In the genomic region with DNA sequence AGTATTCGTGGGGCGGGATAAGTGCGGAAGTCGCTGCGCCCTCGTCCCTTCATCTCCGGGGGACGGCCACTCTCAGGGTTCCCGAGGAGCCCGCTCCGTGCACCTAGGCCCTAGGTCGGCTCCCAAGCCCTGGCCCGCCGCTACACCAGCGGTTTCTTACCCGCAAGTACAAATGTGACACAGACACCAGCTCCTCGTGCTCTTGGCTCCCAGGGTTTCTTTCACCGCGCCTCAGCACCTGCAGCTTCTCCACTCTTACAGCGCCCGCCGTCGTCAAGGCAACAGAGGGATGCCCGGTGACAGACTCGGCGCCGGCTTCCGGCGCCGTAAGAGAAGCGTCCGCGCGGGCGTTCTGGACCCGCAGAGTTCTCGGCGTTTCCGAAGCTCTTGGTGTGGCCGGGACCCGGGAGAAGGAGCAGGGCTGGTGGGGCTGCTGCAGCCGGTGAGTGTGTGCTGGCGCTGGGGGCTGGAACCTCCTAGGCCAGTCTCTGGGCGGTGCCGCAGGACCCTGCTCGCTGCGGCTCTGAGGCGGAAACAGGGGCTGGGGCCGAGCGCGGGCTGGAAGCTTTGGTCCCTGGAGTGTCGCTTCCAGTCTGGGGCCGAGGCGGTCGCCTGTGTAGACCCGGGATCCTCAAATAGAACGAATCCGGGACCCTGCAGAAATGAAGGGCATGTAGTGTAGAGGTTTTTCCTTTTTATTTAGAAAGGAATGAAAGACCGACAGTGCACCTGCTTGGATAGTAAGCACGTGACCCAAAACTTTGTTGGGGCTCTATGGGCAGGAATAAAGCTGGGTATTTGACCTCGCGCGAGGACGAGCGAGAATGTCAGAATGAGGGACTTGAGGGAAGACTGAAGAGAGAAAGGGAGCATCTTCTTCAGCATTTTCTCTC, we compare ENCODE assay signal across 8 cellular contexts.
DNase-seq lines count a peak whose midpoint lies in the region; ATAC-seq lines count a peak whose summit lies in the region.

No MANE protein-coding gene starts in this region.

- peaks cover 0 to 12% (median 6%) of the 10 kb centered on the region in 11 donors for H3K9me3 Mint-ChIP-seq in naive thymus-derived CD4-positive, alpha-beta T cell
- H3K9me3 Mint-ChIP-seq in stimulated activated naive CD8-positive, alpha-beta T cell treated with anti-CD3 and anti-CD28 coated beads, Interleukin-15, amount 100 ng/mL, for 72 hours, result no peaks in the 10 kb centered on the region

- CTCF ChIA-PET in naive thymus-derived CD4-positive, alpha-beta T cell (lab: Charles Lee), result no interaction called here

- ATAC-seq in naive thymus-derived CD4-positive, alpha-beta T cell, result peak; percentile 45
- ATAC-seq in stimulated activated naive CD8-positive, alpha-beta T cell treated with anti-CD3 and anti-CD28 coated beads, Interleukin-15, amount 100 ng/mL, for 72 hours, result peak; percentile 96

- no peaks in the 10 kb centered on the region for H3K36me3 ChIP-seq in HAP-1 (replicated peaks)
- no peaks in the 10 kb centered on the region for H3K36me3 ChIP-seq in esophagus (ENCODE audit: control insufficient read depth in 2 of 2, insufficient read depth in 2 of 2, low read length in 1 of 2)
- no peaks in the 10 kb centered on the region for H3K36me3 ChIP-seq in naive thymus-derived CD4-positive, alpha-beta T cell (ENCODE audit: control insufficient read depth in 2 of 3, insufficient read depth in 3 of 3, low read length in 3 of 3)

- H3K27me3 ChIP-seq in HAP-1 (ENCODE audit: low read depth) (peaks cover 7% of the 10 kb centered on the region), esophagus (ENCODE audit: control insufficient read depth in 1 of 2, insufficient read depth in 2 of 2, low read length in 2 of 2) (no peaks in the 10 kb centered on the region)
- H3K27me3 ChIP-seq in naive thymus-derived CD4-positive, alpha-beta T cell (ENCODE audit: control insufficient read depth in 2 of 2, insufficient read depth in 2 of 2, low read length in 2 of 2), result peaks cover 0 to 4% of the 10 kb centered on the region in 2 donors

- peak overlapping the region in 1 of 9 donors; percentile 20 for H3K27ac Mint-ChIP-seq in naive thymus-derived CD4-positive, alpha-beta T cell
- H3K27ac Mint-ChIP-seq in stimulated activated naive CD8-positive, alpha-beta T cell treated with anti-CD3 and anti-CD28 coated beads, Interleukin-15, amount 100 ng/mL, for 72 hours, result no peak overlapping the region

- DNase-seq in EH (ENCODE audit: low read depth) (peak; percentile 17), HAP-1 (ENCODE audit: low spot score in 2 of 2) (peak; percentile 66 to 91), NCI-H2081 (lab: John Stamatoyannopoulos, UW) (peak; percentile 60 to 83), OCI-M2 (lab: John Stamatoyannopoulos, UW; ENCODE audit: unreplicated experiment) (no peak)
- peak; percentile 76 for DNase-seq in activated CD8-positive, alpha-beta memory T cell treated with anti-CD3 and anti-CD28 coated beads for 24 hours
- DNase-seq in naive thymus-derived CD4-positive, alpha-beta T cell, result peak in 8 of 9 donors; percentile 0 to 52 (median 23)
- peak; percentile 52 to 55 for DNase-seq in stimulated activated naive CD8-positive, alpha-beta T cell treated with anti-CD3 and anti-CD28 coated beads, Interleukin-15, amount 100 ng/mL, for 72 hours

- intact Hi-C loops in naive thymus-derived CD4-positive, alpha-beta T cell (cut with micrococcal nuclease), result no loop called here

- POLR2A ChIA-PET in naive thymus-derived CD4-positive, alpha-beta T cell (lab: Charles Lee), result no interaction called here

- 3 to 4% methylated on average over 65 of the region's 65 CpGs for WGBS in esophagus, 2 donors

- no peaks in the 10 kb centered on the region for H3K9me3 ChIP-seq in HAP-1
- H3K9me3 ChIP-seq in esophagus (ENCODE audit: control insufficient read depth in 2 of 2, insufficient read depth in 1 of 2, low read depth in 1 of 2, low read length in 1 of 2), result no peaks in the 10 kb centered on the region
- no peaks in the 10 kb centered on the region for H3K9me3 ChIP-seq in naive thymus-derived CD4-positive, alpha-beta T cell (ENCODE audit: control insufficient read depth in 2 of 3, low read length in 3 of 3)

- peaks cover 0 to 13% (median 8%) of the 10 kb centered on the region in 7 donors for H3K4me1 Mint-ChIP-seq in naive thymus-derived CD4-positive, alpha-beta T cell
- peaks cover 17% of the 10 kb centered on the region for H3K4me1 Mint-ChIP-seq in stimulated activated naive CD8-positive, alpha-beta T cell treated with anti-CD3 and anti-CD28 coated beads, Interleukin-15, amount 100 ng/mL, for 72 hours

- H3K27me3 Mint-ChIP-seq in naive thymus-derived CD4-positive, alpha-beta T cell, result peaks cover 62 to 85% (median 67%) of the 10 kb centered on the region in 5 donors
- peaks cover 62% of the 10 kb centered on the region for H3K27me3 Mint-ChIP-seq in stimulated activated naive CD8-positive, alpha-beta T cell treated with anti-CD3 and anti-CD28 coated beads, Interleukin-15, amount 100 ng/mL, for 72 hours

- H3K4me1 ChIP-seq in HAP-1, result peaks cover 4% of the 10 kb centered on the region; the same call in 1 of the 2 replicates
- peaks cover 2 to 4% of the 10 kb centered on the region in 2 donors for H3K4me1 ChIP-seq in esophagus (ENCODE audit: control insufficient read depth in 2 of 2, insufficient read depth in 2 of 2, low read length in 1 of 2)
- no peaks in the 10 kb centered on the region for H3K4me1 ChIP-seq in naive thymus-derived CD4-positive, alpha-beta T cell (ENCODE audit: control insufficient read depth in 2 of 2, insufficient read depth in 2 of 2, low read length in 2 of 2)

- in situ Hi-C loops in HAP-1 (cut with MboI; ENCODE audit: low sequenced_read_pairs), result no loop called here

- peak overlapping the region; percentile 59 for H3K4me3 ChIP-seq in HAP-1
- peak overlapping the region; percentile 32 to 40 for H3K4me3 ChIP-seq in esophagus (ENCODE audit: low read depth in 1 of 2, low read length in 2 of 2)
- peak overlapping the region; percentile 39 for H3K4me3 ChIP-seq in naive thymus-derived CD4-positive, alpha-beta T cell (ENCODE audit: low read length)

- peak overlapping the region; percentile 71 to 83 (median 77) for H3K4me3 Mint-ChIP-seq in naive thymus-derived CD4-positive, alpha-beta T cell
- peak overlapping the region; percentile 86 to 94 for H3K4me3 Mint-ChIP-seq in stimulated activated naive CD8-positive, alpha-beta T cell treated with anti-CD3 and anti-CD28 coated beads, Interleukin-15, amount 100 ng/mL, for 72 hours

- H3K36me3 Mint-ChIP-seq in naive thymus-derived CD4-positive, alpha-beta T cell, result no peaks in the 10 kb centered on the region

- no peak overlapping the region for H3K27ac ChIP-seq in esophagus (ENCODE audit: low read depth in 2 of 2, low read length in 1 of 2)
- no peak overlapping the region for H3K27ac ChIP-seq in naive thymus-derived CD4-positive, alpha-beta T cell (ENCODE audit: low read depth, low read length)
